In the genomic region with DNA sequence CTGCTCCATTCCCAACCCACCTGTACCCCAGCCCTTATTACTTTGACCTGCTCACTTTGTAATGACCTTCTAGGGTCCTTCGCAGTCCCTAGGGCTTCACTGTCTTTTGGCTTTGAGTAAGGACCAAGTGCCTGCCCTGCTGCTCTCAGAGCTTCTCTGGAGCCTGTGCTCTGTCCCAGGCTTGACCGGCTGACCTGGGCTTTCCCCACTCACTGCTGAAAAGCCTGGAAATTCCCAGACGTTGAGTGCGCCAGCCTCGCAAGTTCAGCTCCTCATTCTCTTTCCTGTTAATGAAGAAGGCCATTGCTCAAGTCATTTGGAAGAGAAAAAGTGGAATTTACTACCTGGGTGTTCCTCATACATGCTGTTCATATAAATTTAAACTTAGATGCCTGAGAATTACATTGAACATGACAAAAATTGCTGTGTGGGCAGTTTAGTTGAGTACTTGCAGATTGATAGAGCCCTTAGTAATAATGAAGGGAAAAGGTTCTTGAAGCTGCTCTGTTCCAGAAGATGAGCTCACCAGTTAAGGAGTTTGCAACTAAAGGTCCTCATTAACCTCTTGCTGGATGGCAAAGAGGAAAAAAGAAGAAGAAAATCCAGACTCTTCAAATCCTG, we compare ENCODE assay signal across 14 cellular contexts.
A peak's percentile ranks its signal among the peaks of the same experiment; 100 is the strongest.
DNase-seq lines count a peak whose midpoint lies in the region; ATAC-seq and TF ChIP-seq lines count a peak whose summit lies in the region.
"Had no signal": no experiment of that assay in that cellular context is flagged by ENCODE, and none has a peak within 500 bp of the region (broad histone marks: within the 10 kb centered on the region; RNA-seq: fewer than 3 reads in every experiment).

No MANE protein-coding gene starts in this region.

- 79% methylated on average over 5 of the region's 5 CpGs for WGBS in hepatocyte (ENCODE audit: low lambda C conversion rate, missing lambda C conversion rate)

- DNase-seq in GM12865 (ENCODE audit: low read depth) (peak; percentile 51), brain microvascular endothelial cell (peak; percentile 58), hepatocyte (ENCODE audit: low spot score) (peak; percentile 11), renal cortical epithelial cell (ENCODE audit: low read depth) (peak; percentile 79), DMS153 treated with DMSO at 0.1 percent for 48 hours (lab: John Stamatoyannopoulos, UW; ENCODE audit: unreplicated experiment) (no peak), NCI-H526 treated with DMSO at 0.1 percent for 48 hours (lab: John Stamatoyannopoulos, UW) (no peak)
- DNase-seq: activated naive CD8-positive, alpha-beta T cell treated with anti-CD3 and anti-CD28 coated beads, Interleukin-2, amount 10 ng/mL, durations not matched to agents 7 days and 5 days; foreskin keratinocyte; MG63; naive thymus-derived CD4-positive, alpha-beta T cell; stimulated activated naive CD8-positive, alpha-beta T cell treated with anti-CD3 and anti-CD28 coated beads, Interleukin-15, amount 100 ng/mL, for 72 hours; WERI-Rb-1 had no signal

- no peaks in the 10 kb centered on the region for H3K9me2 ChIP-seq in hepatocyte (replicated peaks; ENCODE audit: insufficient read depth)

- H4K20me1 ChIP-seq in hepatocyte (ENCODE audit: insufficient read depth, poor library complexity, severe bottlenecking), result no peaks in the 10 kb centered on the region

- no peaks in the 10 kb centered on the region for H3K9me3 ChIP-seq in hepatocyte (ENCODE audit: low read depth)
- H3K9me3 ChIP-seq: MG63 had no signal

- H3K79me2 ChIP-seq in hepatocyte, result no peaks in the 10 kb centered on the region

- H3K27ac ChIP-seq in brain microvascular endothelial cell, result no peak overlapping the region
- no peak overlapping the region for H3K27ac ChIP-seq in hepatocyte
- H3K27ac ChIP-seq: foreskin keratinocyte, WERI-Rb-1 had no signal

- in situ Hi-C loops in brain microvascular endothelial cell (cut with HindIII; ENCODE audit: low pct_ligation_motif_present, low sequenced_read_pairs), result no loop called here

- H3K36me3 ChIP-seq in brain microvascular endothelial cell (replicated peaks) (no peaks in the 10 kb centered on the region), hepatocyte (replicated peaks; ENCODE audit: insufficient read depth, low read depth) (no peaks in the 10 kb centered on the region)
- H3K36me3 ChIP-seq: MG63, WERI-Rb-1 had no signal

- no peaks in the 10 kb centered on the region for H3K4me1 ChIP-seq in hepatocyte (ENCODE audit: insufficient read depth)
- H3K4me1 ChIP-seq: foreskin keratinocyte had no signal

- TF ChIP-seq CTCF in GM12865 (IDR thresholded peaks at IDR 0.05; ENCODE audit: insufficient read depth, low read depth, low read length, missing control alignments) (no peak), brain microvascular endothelial cell (IDR thresholded peaks at IDR 0.05; ENCODE audit: low read depth, low read length, missing control alignments) (no peak), hepatocyte (IDR thresholded peaks at IDR 0.05; ENCODE audit: poor library complexity) (no peak)

- H2AFZ ChIP-seq in hepatocyte, result no peak overlapping the region

- ATAC-seq in GM21737 (IDR thresholded peaks at IDR 0.05; ENCODE audit: unreplicated experiment) (no peak), GM19467 (IDR thresholded peaks at IDR 0.05; ENCODE audit: unreplicated experiment) (no peak)
- ATAC-seq: foreskin keratinocyte; naive thymus-derived CD4-positive, alpha-beta T cell; stimulated activated naive CD8-positive, alpha-beta T cell treated with anti-CD3 and anti-CD28 coated beads, Interleukin-15, amount 100 ng/mL, for 72 hours had no signal

- H3K27me3 ChIP-seq in brain microvascular endothelial cell (replicated peaks), result no peaks in the 10 kb centered on the region
- H3K27me3 ChIP-seq in hepatocyte, result no peaks in the 10 kb centered on the region
- H3K27me3 ChIP-seq: foreskin keratinocyte, MG63 had no signal

- H3K4me2 ChIP-seq in hepatocyte, result no peak overlapping the region

- H3K4me3 ChIP-seq in GM12865 (ENCODE audit: low read depth, low read length), result no peak overlapping the region
- no peak overlapping the region for H3K4me3 ChIP-seq in brain microvascular endothelial cell (ENCODE audit: low read depth, low read length)
- H3K4me3 ChIP-seq in hepatocyte, result no peak overlapping the region
- H3K4me3 ChIP-seq: MG63 had no signal

Comparison
In these comparisons a context has a peak if more than half of its experiments do, and no peak if none do; other contexts are left out.
1. DNase-seq: peak in GM12865 (single experiment), brain microvascular endothelial cell (single experiment), hepatocyte (single experiment) and renal cortical epithelial cell (single experiment); none in DMS153 treated with DMSO at 0.1 percent for 48 hours (single experiment) and NCI-H526 treated with DMSO at 0.1 percent for 48 hours (single experiment).